In the genomic region with DNA sequence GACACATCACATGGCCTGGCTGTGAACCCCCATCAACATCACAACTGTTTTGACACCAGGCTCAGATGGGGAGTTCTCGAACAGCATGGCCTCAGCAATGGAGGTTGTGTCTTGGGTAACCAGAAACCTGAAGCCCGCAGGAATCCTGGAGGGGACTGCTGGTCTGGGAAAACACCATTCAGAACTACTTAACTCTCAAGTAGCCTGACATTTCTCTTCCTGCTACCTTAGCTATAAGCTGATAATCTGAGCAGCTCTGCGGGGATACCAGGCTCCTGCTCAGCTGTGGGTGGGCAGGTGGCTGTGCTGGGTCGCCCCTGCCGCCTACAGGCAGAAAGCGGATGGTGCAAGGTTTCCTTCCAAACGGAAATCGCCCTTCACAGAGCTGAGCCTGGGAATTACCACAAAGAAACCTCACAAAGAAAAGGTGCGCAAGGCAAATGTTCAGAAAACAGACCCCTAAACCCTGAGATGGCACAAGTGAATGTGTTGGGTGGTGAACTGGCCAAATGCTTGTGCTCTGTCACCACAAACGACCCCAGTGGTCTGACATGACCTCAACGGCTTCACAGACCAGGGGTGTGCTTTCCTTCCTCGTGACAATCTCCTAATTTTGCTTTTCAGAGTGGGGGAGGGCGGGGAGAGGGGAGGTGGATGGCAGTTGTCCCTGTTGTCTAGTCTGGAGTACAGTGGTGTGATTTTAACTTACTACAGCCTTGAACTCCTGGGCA, we compare ENCODE assay signal across 7 cellular contexts. TPM values are rescaled to one million over a fixed set of nuclear protein-coding genes. Genes with fewer than 3 reads are reported as not detected.
DNase-seq lines count a peak whose midpoint lies in the region; ATAC-seq and TF ChIP-seq lines count a peak whose summit lies in the region.

No MANE protein-coding gene starts in this region.

- H3K27ac ChIP-seq in SJSA1: no peak overlapping the region
- peak overlapping the region; percentile 16 to 62 (median 26) for H3K27ac ChIP-seq in gastrocnemius medialis

- ATAC-seq in gastrocnemius medialis: peak; percentile 54 to 68

- peak overlapping the region; percentile 13 for H3K9ac ChIP-seq in adipocyte (ENCODE audit: low read length)

- H3K9me3 ChIP-seq in SJSA1 (replicated peaks) (no peaks in the 10 kb centered on the region), adipocyte (ENCODE audit: control insufficient read depth, low read length) (no peaks in the 10 kb centered on the region), gastrocnemius medialis (no peaks in the 10 kb centered on the region)

- no peak overlapping the region for H3K4me3 ChIP-seq in GM12865 (ENCODE audit: low read depth, low read length)
- no peak overlapping the region for H3K4me3 ChIP-seq in H7 (ENCODE audit: insufficient read depth, low read depth, low read length)
- no peak overlapping the region for H3K4me3 ChIP-seq in SJSA1
- no peak overlapping the region for H3K4me3 ChIP-seq in adipocyte (ENCODE audit: low read length)
- no peak overlapping the region for H3K4me3 ChIP-seq in gastrocnemius medialis

- TF ChIP-seq POLR2A in gastrocnemius medialis (IDR thresholded peaks at IDR 0.05): no peak

- in situ Hi-C loops in gastrocnemius medialis (cut with MboI; ENCODE audit: low sequenced_read_pairs in 4 of 4): loop anchor here in 2 of 4 donors (25.0 kb wide), 2 partner anchors 252 to 402 kb away; a partner anchor contains a TSS

- H3K27me3 ChIP-seq in H7 (ENCODE audit: control insufficient read depth, insufficient read depth, low read length): peaks cover 3% of the 10 kb centered on the region
- H3K27me3 ChIP-seq in SJSA1 (replicated peaks): no peaks in the 10 kb centered on the region
- no peaks in the 10 kb centered on the region for H3K27me3 ChIP-seq in adipocyte (replicated peaks; ENCODE audit: control insufficient read depth, insufficient read depth, low read length)
- no peaks in the 10 kb centered on the region for H3K27me3 ChIP-seq in gastrocnemius medialis

- H3K4me1 ChIP-seq in SJSA1 (replicated peaks): peaks cover 13% of the 10 kb centered on the region
- H3K4me1 ChIP-seq in adipocyte (ENCODE audit: control insufficient read depth, insufficient read depth, low read length): peaks cover 31% of the 10 kb centered on the region
- H3K4me1 ChIP-seq in gastrocnemius medialis: peaks cover 30 to 44% of the 10 kb centered on the region in 2 donors

- H3K36me3 ChIP-seq in H7 (replicated peaks; ENCODE audit: control insufficient read depth, insufficient read depth, low read length) (peaks cover 15% of the 10 kb centered on the region), SJSA1 (peaks cover 48% of the 10 kb centered on the region), adipocyte (ENCODE audit: control insufficient read depth, insufficient read depth, low read length, severe bottlenecking) (peaks cover 40% of the 10 kb centered on the region), gastrocnemius medialis (peaks cover 0 to 26% of the 10 kb centered on the region in 2 donors)

- DNase-seq in GM12865 (ENCODE audit: low read depth) (peak; percentile 85), H7 (peak; percentile 84), SJSA1 (ENCODE audit: low read depth in 1 of 2, low spot score in 2 of 2) (peak; percentile 54 to 72), adipocyte (ENCODE audit: low read depth) (peak; percentile 80), hippocampal formation (lab: John Stamatoyannopoulos, UW) (peak; percentile 33 to 35), gastrocnemius medialis (peak in 1 of 2 donors; percentile 56)

- peak; percentile 99 for TF ChIP-seq CTCF in GM12865 (IDR thresholded peaks at IDR 0.05; ENCODE audit: insufficient read depth, low read depth, low read length, missing control alignments)
- peak; percentile 61 for TF ChIP-seq CTCF in LNCAP (IDR thresholded peaks at IDR 0.05)
- peak; percentile 79 to 88 (median 83) for TF ChIP-seq CTCF in gastrocnemius medialis (IDR thresholded peaks at IDR 0.05 in 4 of 5, conservative IDR thresholded peaks at IDR 0.05 in 1 of 5)

- intact Hi-C loops in gastrocnemius medialis (cut with DNase I; ENCODE audit: low total_unique reads): loop anchor here (1.0 kb wide), 1 partner anchor 258 kb away; no protein-coding TSS in a partner anchor

RNA-seq across cellular contexts. Expression of a gene that starts 29.5 kb away (rescaled TPM):
- 134 and 163 TPM in 2 replicates for total RNA-seq in H7 (2014; rRNA removed; shearing (Covaris generic))
- 114 and 129 TPM in 2 replicates for total RNA-seq in SJSA1 (2014; rRNA removed; shearing (Covaris generic))
- total RNA-seq in gastrocnemius medialis: 10 to 100 TPM; 49.8 to 88.8 (median 60.9) TPM

RNA-seq across cellular contexts. Expression of a gene that starts 29.8 kb away (rescaled TPM):
- 35.5 and 42.1 TPM in 2 replicates for total RNA-seq in H7 (2014; rRNA removed; shearing (Covaris generic))
- 14.7 and 20.6 TPM in 2 replicates for total RNA-seq in SJSA1 (2014; rRNA removed; shearing (Covaris generic))
- 1 to 10 TPM; 5.2 to 9.1 (median 7.2) TPM for total RNA-seq in gastrocnemius medialis
